Comparison of ENCODE assay signal across 12 cellular contexts in genomic region chr3:45992820-45993219, GRCh38. TPM values are rescaled to one million over a fixed set of nuclear protein-coding genes. Genes with fewer than 3 reads are reported as not detected.
DNase-seq lines count a peak whose midpoint lies in the region; ATAC-seq, FAIRE-seq and TF ChIP-seq lines count a peak whose summit lies in the region.
"Had no signal": no experiment of that assay in that cellular context is flagged by ENCODE, and none has a peak within 500 bp of the region (broad histone marks: within the 10 kb centered on the region; RNA-seq: fewer than 3 reads in every experiment).

No MANE protein-coding gene starts in this region.

- no peak overlapping the region for H4K8ac ChIP-seq in mesenchymal stem cell (ENCODE audit: low read length)

- peaks cover 2% of the 10 kb centered on the region for H3K27me3 Mint-ChIP-seq in activated CD4-positive, alpha-beta memory T cell treated with anti-CD3 and anti-CD28 coated beads, Interleukin-2, amount 10 ng/mL, durations not matched to agents 7 days and 5 days

- no peak overlapping the region for H3K9ac ChIP-seq in mesenchymal stem cell (ENCODE audit: low read length)

- ATAC-seq in mucosa of descending colon (no peak), GM18867 (IDR thresholded peaks at IDR 0.05; ENCODE audit: unreplicated experiment) (no peak), HG02610 (IDR thresholded peaks at IDR 0.05; ENCODE audit: unreplicated experiment) (no peak)
- ATAC-seq: upper lobe of right lung had no signal

- no peak overlapping the region for H3K4me2 ChIP-seq in mesenchymal stem cell (ENCODE audit: low read length, poor library complexity, severe bottlenecking)

- no peak overlapping the region for H2AFZ ChIP-seq in mesenchymal stem cell (ENCODE audit: low read depth, low read length)

- H3K4me3 ChIP-seq in mesenchymal stem cell (ENCODE audit: insufficient read depth in 1 of 2, low read depth in 1 of 2, low read length in 2 of 2) (no peak overlapping the region), mucosa of descending colon (no peak overlapping the region)
- H3K4me3 ChIP-seq: upper lobe of right lung had no signal

- WGBS in mesenchymal stem cell, result 69% methylated on average over 2 of the region's 2 CpGs

- H3K27ac ChIP-seq in mesenchymal stem cell (ENCODE audit: low read length, poor library complexity, severe bottlenecking), result no peak overlapping the region
- H3K27ac ChIP-seq: upper lobe of right lung had no signal

- H3K4me1 Mint-ChIP-seq in activated CD4-positive, alpha-beta memory T cell treated with anti-CD3 and anti-CD28 coated beads, Interleukin-2, amount 10 ng/mL, durations not matched to agents 7 days and 5 days, result peaks cover 71% of the 10 kb centered on the region

- H2BK15ac ChIP-seq in mesenchymal stem cell (ENCODE audit: low read depth, poor library complexity, severe bottlenecking), result no peak overlapping the region

- H3K36me3 Mint-ChIP-seq in activated CD4-positive, alpha-beta memory T cell treated with anti-CD3 and anti-CD28 coated beads, Interleukin-2, amount 10 ng/mL, durations not matched to agents 7 days and 5 days (ENCODE audit: low read depth), result peaks cover 52% of the 10 kb centered on the region

- no peak for FAIRE-seq in urothelium cell line (lab: Jason Lieb, UNC)
- FAIRE-seq: endothelial cell of umbilical vein had no signal

- H2BK12ac ChIP-seq in mesenchymal stem cell (ENCODE audit: low read length in 2 of 2), result no peak overlapping the region

- peaks cover 4% of the 10 kb centered on the region for H3K9me3 Mint-ChIP-seq in activated CD4-positive, alpha-beta memory T cell treated with anti-CD3 and anti-CD28 coated beads, Interleukin-2, amount 10 ng/mL, durations not matched to agents 7 days and 5 days

- no peak overlapping the region for H3K4ac ChIP-seq in mesenchymal stem cell (ENCODE audit: low read depth in 1 of 2, low read length in 2 of 2)

- H3K79me1 ChIP-seq in mesenchymal stem cell (replicated peaks; ENCODE audit: low read length, poor library complexity, severe bottlenecking), result peaks cover 46% of the 10 kb centered on the region

- H2BK120ac ChIP-seq in mesenchymal stem cell (ENCODE audit: low read depth, low read length), result no peak overlapping the region

- CTCF ChIA-PET in activated CD4-positive, alpha-beta memory T cell treated with anti-CD3 and anti-CD28 coated beads, Interleukin-2, amount 10 ng/mL, durations not matched to agents 7 days and 5 days (lab: Charles Lee), result interaction anchor here (1.1 to 2.9 kb wide), 7 partner anchors 11 to 221 kb away, joined by 3 to 13 read pairs (median 4); no protein-coding TSS in a partner anchor

- peaks cover 7% of the 10 kb centered on the region for H3K4me1 ChIP-seq in mesenchymal stem cell (ENCODE audit: control insufficient read depth, insufficient read depth, low read depth, low read length)
- H3K4me1 ChIP-seq in mucosa of descending colon (ENCODE audit: low read depth), result peaks cover 27% of the 10 kb centered on the region

- POLR2A ChIA-PET in activated CD4-positive, alpha-beta memory T cell treated with anti-CD3 and anti-CD28 coated beads, Interleukin-2, amount 10 ng/mL, durations not matched to agents 7 days and 5 days (lab: Charles Lee), result interaction anchor here (1.0 to 10.6 kb wide), 12 partner anchors 14 to 378 kb away, joined by 3 to 177 read pairs (median 11); partner anchors contain the start of genes CCR5, CXCR6 and SACM1L

- no peak overlapping the region for H3K18ac ChIP-seq in mesenchymal stem cell (ENCODE audit: low read depth in 1 of 2, low read length in 2 of 2)

- H3K9me3 ChIP-seq in mesenchymal stem cell (ENCODE audit: control insufficient read depth, low read length) (no peaks in the 10 kb centered on the region), mucosa of descending colon (no peaks in the 10 kb centered on the region)
- H3K9me3 ChIP-seq: upper lobe of right lung had no signal

- intact Hi-C loops in mucosa of descending colon (cut with DNase I, micrococcal nuclease), result no loop called here

- no peaks in the 10 kb centered on the region for H3K27me3 ChIP-seq in mesenchymal stem cell (ENCODE audit: control insufficient read depth in 1 of 2, insufficient read depth in 1 of 2, low read length in 2 of 2)
- H3K27me3 ChIP-seq: upper lobe of right lung had no signal

- H3K14ac ChIP-seq in mesenchymal stem cell (ENCODE audit: low read length in 2 of 2), result no peak overlapping the region

- H3K4me3 Mint-ChIP-seq in activated CD4-positive, alpha-beta memory T cell treated with anti-CD3 and anti-CD28 coated beads, Interleukin-2, amount 10 ng/mL, durations not matched to agents 7 days and 5 days, result peak overlapping the region; percentile 54

- TF ChIP-seq CTCF in AG09319 (IDR thresholded peaks at IDR 0.05; ENCODE audit: low read depth, low read length) (no peak), mucosa of descending colon (IDR thresholded peaks at IDR 0.05) (no peak)

- DNase-seq in AG09319 (ENCODE audit: extremely low read depth, low read depth) (peak; percentile 96), GOT3 (lab: John Stamatoyannopoulos, UW) (peak; percentile 19), mesenchymal stem cell (peak; percentile 30), mucosa of descending colon (no peak), urothelium cell line (ENCODE audit: low spot score) (no peak)
- DNase-seq in activated CD4-positive, alpha-beta memory T cell treated with anti-CD3 and anti-CD28 coated beads, Interleukin-2, amount 10 ng/mL, durations not matched to agents 7 days and 5 days, result peak; percentile 54
- DNase-seq: NCI-H2171 treated with DMSO at 0.1 percent for 48 hours, upper lobe of right lung had no signal

- H3K27ac Mint-ChIP-seq in activated CD4-positive, alpha-beta memory T cell treated with anti-CD3 and anti-CD28 coated beads, Interleukin-2, amount 10 ng/mL, durations not matched to agents 7 days and 5 days, result peak overlapping the region; percentile 90

- H3K23ac ChIP-seq in mesenchymal stem cell (ENCODE audit: low read length in 2 of 2), result no peak overlapping the region

- no peak overlapping the region for H4K91ac ChIP-seq in mesenchymal stem cell (ENCODE audit: low read length)

- H3K36me3 ChIP-seq in mesenchymal stem cell (ENCODE audit: control insufficient read depth in 1 of 2, insufficient read depth in 2 of 2, low read depth in 1 of 2, low read length in 2 of 2) (peaks cover 0 to 5% of the 10 kb centered on the region in 2 experiments), mucosa of descending colon (ENCODE audit: low read depth) (no peaks in the 10 kb centered on the region)
- H3K36me3 ChIP-seq: upper lobe of right lung had no signal

- no peak overlapping the region for H2AK5ac ChIP-seq in mesenchymal stem cell (ENCODE audit: low read length, severe bottlenecking)

- H2BK5ac ChIP-seq in mesenchymal stem cell (ENCODE audit: low read depth, low read length, poor library complexity, severe bottlenecking), result no peak overlapping the region

RNA-seq across cellular contexts. Expression of gene FYCO1, which starts 2.8 kb away (rescaled TPM):
- 10 to 100 TPM; 21.7 to 22.6 TPM for total RNA-seq in activated CD4-positive, alpha-beta memory T cell treated with anti-CD3 and anti-CD28 coated beads, Interleukin-2, amount 10 ng/mL, durations not matched to agents 7 days and 5 days
- polyA plus RNA-seq in mesenchymal stem cell (2013, experiment 1 of 2), result 20.3 TPM
- 19.9 TPM for polyA plus RNA-seq in mesenchymal stem cell (2013, experiment 2 of 2)
- 10 to 100 TPM; 25.4 to 76.5 (median 27.7) TPM for total RNA-seq in mucosa of descending colon

RNA-seq across cellular contexts. Expression of gene XCR1, which starts 34.5 kb away (rescaled TPM):
- not detected for total RNA-seq in activated CD4-positive, alpha-beta memory T cell treated with anti-CD3 and anti-CD28 coated beads, Interleukin-2, amount 10 ng/mL, durations not matched to agents 7 days and 5 days
- polyA plus RNA-seq in mesenchymal stem cell (2013, experiment 1 of 2), result 0.01 TPM
- under 0.01 TPM for polyA plus RNA-seq in mesenchymal stem cell (2013, experiment 2 of 2)
- total RNA-seq in mucosa of descending colon, result under 1 TPM; 0.13 to 0.29 (median 0.20) TPM
- total RNA-seq: endothelial cell of umbilical vein, osteocyte had no signal
- polyA plus RNA-seq: endothelial cell of umbilical vein had no signal

RNA-seq across cellular contexts. Expression of gene CXCR6, which starts 49.6 kb away (rescaled TPM):
- total RNA-seq in activated CD4-positive, alpha-beta memory T cell treated with anti-CD3 and anti-CD28 coated beads, Interleukin-2, amount 10 ng/mL, durations not matched to agents 7 days and 5 days, result 10 to 100 TPM; 53.8 to 58.8 TPM
- not detected for polyA plus RNA-seq in mesenchymal stem cell (2013, experiment 1 of 2)
- not detected for polyA plus RNA-seq in mesenchymal stem cell (2013, experiment 2 of 2)
- 1 to 10 TPM; 1.5 to 3.6 (median 1.7) TPM for total RNA-seq in mucosa of descending colon
- total RNA-seq: endothelial cell of umbilical vein, osteocyte had no signal
- polyA plus RNA-seq: endothelial cell of umbilical vein had no signal

Comparison
In these comparisons a context has a peak if more than half of its experiments do, and no peak if none do; other contexts are left out.
1. DNase-seq: peak in AG09319 (single experiment), GOT3 (single experiment), activated CD4-positive, alpha-beta memory T cell treated with anti-CD3 and anti-CD28 coated beads, Interleukin-2, amount 10 ng/mL, durations not matched to agents 7 days and 5 days (single experiment) and mesenchymal stem cell (single experiment); none in mucosa of descending colon (0 of 3) and urothelium cell line (single experiment).
2. RNA of gene CXCR6, which starts 49.6 kb away (total RNA-seq): 53.8 to 58.8 TPM in activated CD4-positive, alpha-beta memory T cell treated with anti-CD3 and anti-CD28 coated beads, Interleukin-2, amount 10 ng/mL, durations not matched to agents 7 days and 5 days; 1.5 to 3.6 TPM in mucosa of descending colon; every median in the first group is over 10 times any median in the second.